Comparison of ENCODE assay signal across 11 cellular contexts in the genomic region with DNA sequence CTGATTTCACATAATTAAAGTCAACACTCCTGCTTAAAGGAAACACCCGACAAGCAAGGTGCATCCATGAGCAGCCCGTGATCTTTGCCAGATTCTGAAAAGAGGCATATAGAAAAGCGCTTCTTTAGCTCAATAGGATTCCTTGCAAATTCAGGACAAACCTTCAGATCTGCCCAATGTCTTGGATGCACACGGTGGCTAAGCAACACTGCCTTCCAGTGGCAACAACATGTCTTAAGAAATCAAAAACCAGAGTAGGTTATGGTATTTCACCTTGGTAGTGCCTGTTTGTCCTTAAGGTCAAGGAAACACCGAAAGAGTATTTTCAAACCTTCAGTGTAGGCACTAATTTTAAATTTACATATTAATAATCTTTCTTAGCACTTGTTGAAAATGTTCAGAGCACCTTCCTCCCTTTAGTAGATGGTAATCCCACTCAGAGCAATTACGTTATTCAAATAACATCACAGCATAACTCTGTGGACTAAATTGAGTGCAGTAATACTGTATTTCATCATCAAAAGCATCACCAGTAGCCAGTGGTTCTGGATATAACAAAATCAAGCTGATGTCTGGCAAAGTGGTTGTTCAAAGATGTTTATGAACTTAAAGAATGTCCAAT. TPM values are rescaled to one million over a fixed set of nuclear protein-coding genes. Genes with fewer than 3 reads are reported as not detected.
DNase-seq lines count a peak whose midpoint lies in the region; ATAC-seq and TF ChIP-seq lines count a peak whose summit lies in the region.
"Had no signal": no experiment of that assay in that cellular context is flagged by ENCODE, and none has a peak within 500 bp of the region (broad histone marks: within the 10 kb centered on the region; RNA-seq: fewer than 3 reads in every experiment).

No MANE protein-coding gene starts in this region.

- ATAC-seq in upper lobe of right lung (no peak), GM18498 (IDR thresholded peaks at IDR 0.05; ENCODE audit: unreplicated experiment) (no peak)
- ATAC-seq: gastroesophageal sphincter had no signal

- H3K4me3 Mint-ChIP-seq in MCF 10A (ENCODE audit: unreplicated experiment): no peak overlapping the region
- no peak overlapping the region for H3K4me3 Mint-ChIP-seq in activated naive CD4-positive, alpha-beta T cell treated with anti-CD3 and anti-CD28 coated beads for 36 hours
- H3K4me3 Mint-ChIP-seq: activated B cell treated with CpG ODN at 0.5 μM for 24 hours; CD4-positive, alpha-beta memory T cell had no signal

- no peak for TF ChIP-seq POLR2A in breast epithelium (IDR thresholded peaks at IDR 0.05)

- no peaks in the 10 kb centered on the region for H3K9me3 ChIP-seq in breast epithelium
- no peaks in the 10 kb centered on the region for H3K9me3 ChIP-seq in upper lobe of right lung
- H3K9me3 ChIP-seq: gastroesophageal sphincter had no signal

- POLR2A ChIA-PET in MCF 10A (lab: Yijun Ruan, JAX) (interaction anchor here (0.6 to 1.5 kb wide), 4 partner anchors 26 to 1319 kb away, joined by 3 read pairs; no protein-coding TSS in a partner anchor), RWPE1 (lab: Yijun Ruan, JAX; ENCODE audit: low non-redundant PET) (no interaction called here)

- H3K4me1 ChIP-seq in breast epithelium: no peaks in the 10 kb centered on the region
- no peaks in the 10 kb centered on the region for H3K4me1 ChIP-seq in upper lobe of right lung

- DNase-seq in MCF 10A (ENCODE audit: unreplicated experiment) (peak; percentile 67), breast epithelium (ENCODE audit: low spot score in 2 of 2) (no peak), RWPE1 (ENCODE audit: low spot score) (peak; percentile 34), glomerular visceral epithelial cell (ENCODE audit: extremely low spot score) (peak; percentile 52), upper lobe of right lung (no peak), cortex of kidney (lab: John Stamatoyannopoulos, UW) (no peak)
- DNase-seq in activated naive CD4-positive, alpha-beta T cell treated with anti-CD3 and anti-CD28 coated beads for 36 hours: no peak
- DNase-seq: activated B cell treated with CpG ODN at 0.5 μM for 24 hours; CD4-positive, alpha-beta memory T cell had no signal

- BruUV-seq in MCF 10A (replicated peaks; lab: Mats Ljungman, UMichigan): no TSS peak

- TF ChIP-seq CTCF in MCF 10A (IDR thresholded peaks at IDR 0.05; ENCODE audit: unreplicated experiment) (peak; percentile 69), breast epithelium (IDR thresholded peaks at IDR 0.05) (peak in 1 of 3 donors; percentile 17), RWPE1 (conservative IDR thresholded peaks at IDR 0.05; ENCODE audit: low read depth) (peak; percentile 64), upper lobe of right lung (IDR thresholded peaks at IDR 0.05) (peak; percentile 36)

- H3K36me3 ChIP-seq in breast epithelium: no peaks in the 10 kb centered on the region
- H3K36me3 ChIP-seq in upper lobe of right lung: no peaks in the 10 kb centered on the region
- H3K36me3 ChIP-seq: gastroesophageal sphincter had no signal

- H3K4me3 ChIP-seq in breast epithelium (no peak overlapping the region), upper lobe of right lung (no peak overlapping the region)
- H3K4me3 ChIP-seq: gastroesophageal sphincter had no signal

- H3K27me3 Mint-ChIP-seq in MCF 10A (ENCODE audit: insufficient read depth, unreplicated experiment): no peaks in the 10 kb centered on the region
- H3K27me3 Mint-ChIP-seq in activated naive CD4-positive, alpha-beta T cell treated with anti-CD3 and anti-CD28 coated beads for 36 hours (ENCODE audit: low read depth): peaks cover under 1% of the 10 kb centered on the region

- no peak overlapping the region for H3K27ac ChIP-seq in breast epithelium
- no peak overlapping the region for H3K27ac ChIP-seq in RWPE1
- H3K27ac ChIP-seq in upper lobe of right lung: no peak overlapping the region
- H3K27ac ChIP-seq: gastroesophageal sphincter had no signal

- no peak overlapping the region for H3K27ac Mint-ChIP-seq in MCF 10A (ENCODE audit: low read depth, unreplicated experiment)
- no peak overlapping the region for H3K27ac Mint-ChIP-seq in activated naive CD4-positive, alpha-beta T cell treated with anti-CD3 and anti-CD28 coated beads for 36 hours
- H3K27ac Mint-ChIP-seq: activated B cell treated with CpG ODN at 0.5 μM for 24 hours had no signal

- no peaks in the 10 kb centered on the region for H3K9me3 Mint-ChIP-seq in MCF 10A (ENCODE audit: unreplicated experiment)
- H3K9me3 Mint-ChIP-seq in activated naive CD4-positive, alpha-beta T cell treated with anti-CD3 and anti-CD28 coated beads for 36 hours: no peaks in the 10 kb centered on the region
- H3K9me3 Mint-ChIP-seq: activated B cell treated with CpG ODN at 0.5 μM for 24 hours; CD4-positive, alpha-beta memory T cell had no signal

- no peaks in the 10 kb centered on the region for H3K36me3 Mint-ChIP-seq in MCF 10A (ENCODE audit: insufficient read depth, unreplicated experiment)
- H3K36me3 Mint-ChIP-seq in activated naive CD4-positive, alpha-beta T cell treated with anti-CD3 and anti-CD28 coated beads for 36 hours (ENCODE audit: low read depth): no peaks in the 10 kb centered on the region
- H3K36me3 Mint-ChIP-seq: CD4-positive, alpha-beta memory T cell had no signal

- intact Hi-C loops in MCF 10A (cut with micrococcal nuclease): loop anchor here (1.0 to 2.0 kb wide), 3 partner anchors 408 to 907 kb away; no protein-coding TSS in a partner anchor
- intact Hi-C loops in breast epithelium (cut with DNase I; ENCODE audit: low total_unique reads): no loop called here
- intact Hi-C loops in upper lobe of right lung (cut with DNase I): no loop called here
- intact Hi-C loops in activated naive CD4-positive, alpha-beta T cell treated with anti-CD3 and anti-CD28 coated beads for 36 hours (cut with micrococcal nuclease): no loop called here

- H3K27me3 ChIP-seq in breast epithelium (no peaks in the 10 kb centered on the region), upper lobe of right lung (no peaks in the 10 kb centered on the region)
- H3K27me3 ChIP-seq: gastroesophageal sphincter had no signal

- H3K4me1 Mint-ChIP-seq in MCF 10A (ENCODE audit: insufficient read depth, unreplicated experiment): peaks cover 6% of the 10 kb centered on the region
- no peaks in the 10 kb centered on the region for H3K4me1 Mint-ChIP-seq in activated naive CD4-positive, alpha-beta T cell treated with anti-CD3 and anti-CD28 coated beads for 36 hours (ENCODE audit: low read depth)
- H3K4me1 Mint-ChIP-seq: activated B cell treated with CpG ODN at 0.5 μM for 24 hours; CD4-positive, alpha-beta memory T cell had no signal

- CTCF ChIA-PET in MCF 10A (lab: Yijun Ruan, JAX) (interaction anchor here (0.6 to 3.5 kb wide), 29 partner anchors 9 to 813 kb away, joined by 3 to 30 read pairs (median 3); no protein-coding TSS in a partner anchor), RWPE1 (lab: Yijun Ruan, JAX) (interaction anchor here (0.5 to 0.8 kb wide), 7 partner anchors 86 to 1925 kb away, joined by 3 to 4 read pairs (median 3); no protein-coding TSS in a partner anchor)
- CTCF ChIA-PET in activated naive CD4-positive, alpha-beta T cell treated with anti-CD3 and anti-CD28 coated beads for 36 hours (lab: Charles Lee): interaction anchor here (1.6 to 2.5 kb wide), 2 partner anchors 8 to 10 kb away, joined by 5 to 9 read pairs; no protein-coding TSS in a partner anchor

RNA-seq across cellular contexts. Expression of gene CDKN3, which starts 58.0 kb away (rescaled TPM):
- total RNA-seq in MCF 10A (2022) (66.4 and 66.5 TPM in 2 replicates), breast epithelium (1 to 10 TPM; 2.0 to 4.3 (median 2.9) TPM), upper lobe of right lung (1.5 TPM)
- 100 to 1,000 TPM in 1 of 2 experiments, 10 to 100 TPM in 1; 96.5 to 101 TPM for total RNA-seq in activated naive CD4-positive, alpha-beta T cell treated with anti-CD3 and anti-CD28 coated beads for 36 hours

Comparison
In these comparisons a context has a peak if more than half of its experiments do, and no peak if none do; other contexts are left out.
1. DNase-seq: peak in MCF 10A (single experiment), RWPE1 (single experiment) and glomerular visceral epithelial cell (single experiment); none in breast epithelium (0 of 2), upper lobe of right lung (single experiment), activated naive CD4-positive, alpha-beta T cell treated with anti-CD3 and anti-CD28 coated beads for 36 hours (single experiment) and cortex of kidney (single experiment).
2. RNA of gene CDKN3, which starts 58.0 kb away (total RNA-seq): 96.5 to 101 TPM in activated naive CD4-positive, alpha-beta T cell treated with anti-CD3 and anti-CD28 coated beads for 36 hours and 66.4 to 66.5 TPM in MCF 10A; 2.0 to 4.3 TPM in breast epithelium and 1.5 TPM in upper lobe of right lung (single experiment); every median in the first group is over 10 times any median in the second.